In the genomic region with DNA sequence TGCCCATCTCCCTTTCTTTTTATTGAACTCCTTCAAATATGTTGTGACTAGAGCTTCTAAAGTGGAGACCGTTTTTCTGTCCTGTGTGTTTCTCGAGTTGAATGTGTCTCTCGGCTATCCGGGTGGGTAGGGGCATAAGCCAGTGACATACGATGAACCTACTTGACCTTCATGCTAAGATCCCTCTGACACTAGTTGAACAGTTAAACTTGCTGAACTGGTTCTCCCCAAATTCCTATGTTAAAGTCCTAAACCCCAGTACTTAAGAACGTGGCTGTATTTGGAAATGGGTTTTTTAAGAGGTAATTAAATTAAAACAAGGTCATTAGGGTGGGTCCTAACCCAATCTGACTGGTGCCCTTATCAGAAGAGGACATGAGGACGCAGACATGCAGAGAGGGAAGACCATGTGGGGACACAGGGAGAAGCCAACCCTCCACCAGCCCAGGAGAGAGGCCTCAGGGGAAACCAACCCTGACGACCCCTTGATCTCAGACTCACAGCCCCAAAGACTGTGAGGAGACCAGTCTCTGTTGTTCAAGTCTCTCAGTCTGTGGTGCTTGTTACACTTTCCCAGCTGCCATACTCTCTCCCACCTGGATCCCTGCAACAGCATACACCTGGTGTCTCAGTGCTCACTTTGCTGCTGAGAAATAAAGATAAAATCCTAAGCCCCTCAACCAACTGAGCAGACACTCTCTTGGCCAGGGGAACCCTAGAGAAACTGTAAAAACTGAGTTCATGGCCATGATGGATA, we compare ENCODE assay signal across 17 cellular contexts.
DNase-seq lines count a peak whose midpoint lies in the region; ATAC-seq and TF ChIP-seq lines count a peak whose summit lies in the region.
"Had no signal": no experiment of that assay in that cellular context is flagged by ENCODE, and none has a peak within 500 bp of the region (broad histone marks: within the 10 kb centered on the region; RNA-seq: fewer than 3 reads in every experiment).

No MANE protein-coding gene starts in this region.

- intact Hi-C loops in OCI-LY7 (cut with micrococcal nuclease; ENCODE audit: unreplicated experiment) = no loop called here

- WGBS in esophagus, 2 donors = 59 to 61% methylated on average over 8 of the region's 8 CpGs

- no TSS peak for BruUV-seq in OCI-LY7 (replicated peaks; lab: Mats Ljungman, UMichigan)

- H3K4me1 ChIP-seq in BLaER1 treated with 17β-estradiol and CSF1 and Interleukin-3, amounts not matched to agents 10 nM and 100 nM = peaks cover 31 to 63% (median 41%) of the 10 kb centered on the region in 10 experiments
- H3K4me1 ChIP-seq in MM.1S (ENCODE audit: low read length) = peaks cover 18% of the 10 kb centered on the region
- peaks cover 0 to 10% of the 10 kb centered on the region in 2 donors for H3K4me1 ChIP-seq in esophagus (ENCODE audit: control insufficient read depth in 2 of 2, insufficient read depth in 2 of 2, low read length in 1 of 2)
- no peaks in the 10 kb centered on the region for H3K4me1 ChIP-seq in OCI-LY7 (ENCODE audit: insufficient read depth, low read length, poor library complexity, severe bottlenecking)
- H3K4me1 ChIP-seq: BE2C, HAP-1, sigmoid colon had no signal

- peaks cover 6% of the 10 kb centered on the region; the same call in 1 of the 2 replicates for H3F3A ChIP-seq in MM.1S (ENCODE audit: insufficient read depth, low read length)

- peak overlapping the region in 8 of 11 experiments; percentile 1 to 57 (median 28); a peak in 8 of 22 replicates for H3K9ac ChIP-seq in BLaER1 treated with 17β-estradiol and CSF1 and Interleukin-3, amounts not matched to agents 10 nM and 100 nM
- no peak overlapping the region for H3K9ac ChIP-seq in MM.1S (ENCODE audit: low read length)

- peak overlapping the region in 10 of 11 experiments; percentile 26 to 82 (median 66); a peak in 18 of 22 replicates for H3K27ac ChIP-seq in BLaER1 treated with 17β-estradiol and CSF1 and Interleukin-3, amounts not matched to agents 10 nM and 100 nM
- H3K27ac ChIP-seq in MM.1S (ENCODE audit: low read length) = no peak overlapping the region
- peak overlapping the region; percentile 6 to 54 for H3K27ac ChIP-seq in esophagus (ENCODE audit: low read depth in 2 of 2, low read length in 1 of 2)
- no peak overlapping the region for H3K27ac ChIP-seq in OCI-LY7 (ENCODE audit: low read depth, low read length, poor library complexity, severe bottlenecking)
- no peak overlapping the region for H3K27ac ChIP-seq in RWPE1
- H3K27ac ChIP-seq: heart left ventricle, sigmoid colon had no signal

- CTCF ChIA-PET in OCI-LY7 (lab: Charles Lee; ENCODE audit: unreplicated experiment) (no interaction called here), RWPE1 (lab: Yijun Ruan, JAX) (interaction anchor here (0.8 kb wide), 1 partner anchor 92 kb away, joined by 3 read pairs; no protein-coding TSS in a partner anchor)

- H3K4me2 ChIP-seq in BLaER1 treated with 17β-estradiol and CSF1 and Interleukin-3, amounts not matched to agents 10 nM and 100 nM = peak overlapping the region; percentile 81 to 95 (median 90)
- H3K4me2 ChIP-seq in MM.1S (ENCODE audit: low read depth, low read length) = peak overlapping the region; percentile 46; the same call in 1 of the 2 replicates
- H3K4me2 ChIP-seq in OCI-LY7 (ENCODE audit: low read length) = no peak overlapping the region

- POLR2A ChIA-PET in OCI-LY7 (lab: Charles Lee) (interaction anchor here (0.6 to 0.8 kb wide), 2 partner anchors 87 to 1083 kb away, joined by 3 read pairs; no protein-coding TSS in a partner anchor), RWPE1 (lab: Yijun Ruan, JAX; ENCODE audit: low non-redundant PET) (no interaction called here)

- H4K20me1 ChIP-seq in BLaER1 treated with 17β-estradiol and CSF1 and Interleukin-3, amounts not matched to agents 10 nM and 100 nM = no peaks in the 10 kb centered on the region
- H4K20me1 ChIP-seq in MM.1S (ENCODE audit: insufficient read depth, low read length) = peaks cover 3% of the 10 kb centered on the region; the same call in 1 of the 2 replicates
- no peaks in the 10 kb centered on the region for H4K20me1 ChIP-seq in OCI-LY7 (ENCODE audit: insufficient read depth, low read length)

- no peak for TF ChIP-seq CTCF in MM.1S (IDR thresholded peaks at IDR 0.05; ENCODE audit: low read length)
- no peak for TF ChIP-seq CTCF in OCI-LY7 (conservative IDR thresholded peaks at IDR 0.05; ENCODE audit: low read length)
- TF ChIP-seq CTCF in RWPE1 (conservative IDR thresholded peaks at IDR 0.05; ENCODE audit: low read depth) = no peak

- H3K9me2 ChIP-seq in MM.1S (replicated peaks; ENCODE audit: insufficient read depth, low read length) (no peaks in the 10 kb centered on the region), OCI-LY7 (ENCODE audit: insufficient read depth, low read length) (no peaks in the 10 kb centered on the region)

- H3K4me3 ChIP-seq in BLaER1 treated with 17β-estradiol and CSF1 and Interleukin-3, amounts not matched to agents 10 nM and 100 nM = peak overlapping the region in 4 of 10 experiments; percentile 7 to 35 (median 12); a peak in 3 of 20 replicates
- no peak overlapping the region for H3K4me3 ChIP-seq in MM.1S (ENCODE audit: low read length)
- no peak overlapping the region for H3K4me3 ChIP-seq in esophagus (ENCODE audit: low read depth in 1 of 2, low read length in 2 of 2)
- no peak overlapping the region for H3K4me3 ChIP-seq in OCI-LY7 (ENCODE audit: low read depth, low read length, poor library complexity, severe bottlenecking)
- H3K4me3 ChIP-seq: HAP-1, heart left ventricle, sigmoid colon had no signal

- 0 out of 22 replicates have a peak, but pooled peaks cover 0 to under 1% (median 0%) of the 10 kb centered on the region in 11 experiments for H3K36me3 ChIP-seq in BLaER1 treated with 17β-estradiol and CSF1 and Interleukin-3, amounts not matched to agents 10 nM and 100 nM
- H3K36me3 ChIP-seq in MM.1S (replicated peaks; ENCODE audit: insufficient read depth, low read length) (no peaks in the 10 kb centered on the region), esophagus (ENCODE audit: control insufficient read depth in 2 of 2, insufficient read depth in 2 of 2, low read length in 1 of 2) (no peaks in the 10 kb centered on the region), OCI-LY7 (ENCODE audit: insufficient read depth, low read length) (no peaks in the 10 kb centered on the region)
- H3K36me3 ChIP-seq: BE2C, HAP-1, heart left ventricle, sigmoid colon had no signal

- peaks cover 0 to 52% (median 17%) of the 10 kb centered on the region in 11 experiments; a peak in 11 of 22 replicates for H3K27me3 ChIP-seq in BLaER1 treated with 17β-estradiol and CSF1 and Interleukin-3, amounts not matched to agents 10 nM and 100 nM
- H3K27me3 ChIP-seq in MM.1S (replicated peaks; ENCODE audit: insufficient read depth, low read length) (peaks cover 90% of the 10 kb centered on the region), esophagus (ENCODE audit: control insufficient read depth in 1 of 2, insufficient read depth in 2 of 2, low read length in 2 of 2) (no peaks in the 10 kb centered on the region)
- H3K27me3 ChIP-seq: sigmoid colon had no signal

- peak; percentile 12 for ATAC-seq in GM18498 (IDR thresholded peaks at IDR 0.05; ENCODE audit: unreplicated experiment)

- H3K79me2 ChIP-seq in MM.1S (ENCODE audit: low read length) (no peaks in the 10 kb centered on the region), OCI-LY7 (ENCODE audit: insufficient read depth, low read depth, low read length) (no peaks in the 10 kb centered on the region)

- DNase-seq in MM.1S (no peak), NCI-H345 (lab: John Stamatoyannopoulos, UW) (no peak), OCI-LY7 (ENCODE audit: low spot score) (no peak), mesenteric fat pad (ENCODE audit: low spot score) (no peak), RWPE1 (ENCODE audit: low spot score) (no peak)
- DNase-seq: activated naive CD4-positive, alpha-beta T cell treated with anti-CD3 and anti-CD28 coated beads, Interleukin-2, amount 50 U/mL, for 16 hours; BE2C; heart left ventricle; NCI-H1105 treated with DMSO at 0.1 percent for 48 hours; NCI-H446; sigmoid colon; stimulated activated naive CD4-positive, alpha-beta T cell treated with Interleukin-2 at 50 U/mL for 16 hours; T1000 had no signal

- H2AFZ ChIP-seq in MM.1S (ENCODE audit: low read length) (no peak overlapping the region), OCI-LY7 (ENCODE audit: low read length) (no peak overlapping the region)

- peaks cover 4 to 18% (median 7%) of the 10 kb centered on the region in 11 experiments; a peak in 20 of 22 replicates for H3K9me3 ChIP-seq in BLaER1 treated with 17β-estradiol and CSF1 and Interleukin-3, amounts not matched to agents 10 nM and 100 nM (replicated peaks in 1 of 11)
- H3K9me3 ChIP-seq in MM.1S (replicated peaks; ENCODE audit: insufficient read depth, low read length) (no peaks in the 10 kb centered on the region), esophagus (ENCODE audit: control insufficient read depth in 2 of 2, insufficient read depth in 1 of 2, low read depth in 1 of 2, low read length in 1 of 2) (peaks cover 0 to 2% of the 10 kb centered on the region in 2 donors), OCI-LY7 (ENCODE audit: low read length) (no peaks in the 10 kb centered on the region)
- H3K9me3 ChIP-seq: BE2C, HAP-1, heart left ventricle had no signal

Comparison
In these comparisons a context has a peak if more than half of its experiments do, and no peak if none do; other contexts are left out.
1. H3K27ac ChIP-seq: peak in BLaER1 treated with 17β-estradiol and CSF1 and Interleukin-3, amounts not matched to agents 10 nM and 100 nM (10 of 11) and esophagus (2 of 2); none in MM.1S (single experiment), OCI-LY7 (single experiment) and RWPE1 (single experiment).